16 cellular contexts compared by ENCODE assay signal in the genomic region with DNA sequence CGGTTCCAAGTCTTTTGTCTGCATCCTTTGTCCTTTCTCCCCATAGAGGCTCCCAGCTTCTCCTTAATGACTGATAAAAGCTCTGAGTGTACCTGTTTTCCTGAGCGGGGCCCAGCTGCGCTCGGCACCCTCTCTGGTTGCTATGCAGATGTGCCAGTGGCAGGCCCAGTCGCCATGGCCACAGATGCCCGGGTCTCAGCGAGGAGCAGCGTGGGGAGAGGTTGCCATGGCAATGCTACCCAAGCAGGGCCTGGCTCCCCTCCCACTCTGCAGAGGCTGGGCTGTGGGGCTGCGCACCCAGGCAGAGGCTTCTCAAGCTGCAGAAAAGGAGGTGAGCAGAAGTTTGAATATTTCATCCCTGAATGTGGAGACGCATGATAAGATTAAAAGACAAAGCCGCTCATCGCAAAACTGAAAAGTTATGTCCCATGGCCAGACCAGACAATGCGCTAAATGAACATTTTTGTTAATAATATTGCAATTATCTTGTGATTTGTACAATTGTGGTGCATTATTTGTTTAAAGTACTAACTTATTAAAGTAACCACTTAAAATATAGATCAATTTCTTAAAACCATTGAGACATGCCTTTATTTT.
DNase-seq lines count a peak whose midpoint lies in the region; ATAC-seq, FAIRE-seq and TF ChIP-seq lines count a peak whose summit lies in the region.
"Had no signal": no experiment of that assay in that cellular context is flagged by ENCODE, and none has a peak within 500 bp of the region (broad histone marks: within the 10 kb centered on the region; RNA-seq: fewer than 3 reads in every experiment).

No MANE protein-coding gene starts in this region.

- DNase-seq in DMS79 (lab: John Stamatoyannopoulos, UW): peak; percentile 92
- DNase-seq in NCI-H146 (lab: John Stamatoyannopoulos, UW): peak; percentile 78
- DNase-seq in NCI-H69 (lab: John Stamatoyannopoulos, UW): peak; percentile 90
- peak; percentile 45 for DNase-seq in iPS-NIHi11 (ENCODE audit: low spot score)
- no peak for DNase-seq in natural killer cell
- DNase-seq in nephron progenitor cell: no peak
- no peak for DNase-seq in SW 1271 (lab: John Stamatoyannopoulos, UW)
- DNase-seq in GM12891 (ENCODE audit: insufficient read length, low spot score): no peak
- DNase-seq: activated naive CD4-positive, alpha-beta T cell; aorta; foreskin fibroblast; MG63; psoas muscle had no signal

- FAIRE-seq in GM12891 (lab: Jason Lieb, UNC): no peak
- FAIRE-seq: colon had no signal

- no peaks in the 10 kb centered on the region for H3K4me1 Mint-ChIP-seq in natural killer cell
- H3K4me1 Mint-ChIP-seq in nephron progenitor cell: peaks cover 8% of the 10 kb centered on the region
- H3K4me1 Mint-ChIP-seq: stimulated activated memory B cell treated with anti-CD40 and anti-IgM and Interleukin-4, amounts not matched to agents 10 μg/mL and 1 μg/mL and 100 μg/mL, for 72 hours had no signal

- H3K27ac Mint-ChIP-seq in natural killer cell (no peak overlapping the region), nephron progenitor cell (no peak overlapping the region)
- H3K27ac Mint-ChIP-seq: stimulated activated memory B cell treated with anti-CD40 and anti-IgM and Interleukin-4, amounts not matched to agents 10 μg/mL and 1 μg/mL and 100 μg/mL, for 72 hours; T-helper 2 cell treated with Interferon-gamma antibody and Interleukin-4, amounts not matched to agents 5 μg/mL and 100 μg/mL, for 36 hours had no signal

- H3K27me3 Mint-ChIP-seq in natural killer cell (ENCODE audit: low read depth in 2 of 2): peaks cover 23 to 45% of the 10 kb centered on the region in 2 donors
- peaks cover 34% of the 10 kb centered on the region for H3K27me3 Mint-ChIP-seq in nephron progenitor cell (ENCODE audit: low read depth, poor library complexity)

- no peaks in the 10 kb centered on the region for H3K36me3 Mint-ChIP-seq in natural killer cell
- H3K36me3 Mint-ChIP-seq in nephron progenitor cell (ENCODE audit: low read depth): no peaks in the 10 kb centered on the region
- H3K36me3 Mint-ChIP-seq: stimulated activated memory B cell treated with anti-CD40 and anti-IgM and Interleukin-4, amounts not matched to agents 10 μg/mL and 1 μg/mL and 100 μg/mL, for 72 hours had no signal

- H3K9me3 Mint-ChIP-seq in natural killer cell: no peaks in the 10 kb centered on the region
- H3K9me3 Mint-ChIP-seq in nephron progenitor cell: peaks cover 24% of the 10 kb centered on the region

- no peak for ATAC-seq in natural killer cell
- ATAC-seq: psoas muscle; stimulated activated memory B cell treated with anti-CD40 and anti-IgM and Interleukin-4, amounts not matched to agents 10 μg/mL and 1 μg/mL and 100 μg/mL, for 72 hours had no signal

- no peak overlapping the region for H3K4me3 Mint-ChIP-seq in natural killer cell
- H3K4me3 Mint-ChIP-seq in nephron progenitor cell: no peak overlapping the region
- H3K4me3 Mint-ChIP-seq: stimulated activated memory B cell treated with anti-CD40 and anti-IgM and Interleukin-4, amounts not matched to agents 10 μg/mL and 1 μg/mL and 100 μg/mL, for 72 hours; T-helper 2 cell treated with Interferon-gamma antibody and Interleukin-4, amounts not matched to agents 5 μg/mL and 100 μg/mL, for 36 hours had no signal

- TF ChIP-seq POLR2A in GM12891 (IDR thresholded peaks at IDR 0.05; ENCODE audit: low read depth, low read length): no peak

- intact Hi-C loops in natural killer cell (cut with micrococcal nuclease): no loop called here

- TF ChIP-seq CTCF in natural killer cell (IDR thresholded peaks at IDR 0.05) (no peak), nephron progenitor cell (IDR thresholded peaks at IDR 0.05) (no peak)

TF ChIP-seq in GM12891, 5 proteins besides CTCF, POLR2A, EP300 and RAD21:
- TF ChIP-seq PAX5 (IDR thresholded peaks at IDR 0.05; ENCODE audit: insufficient read depth, low read length, severe bottlenecking) (no peak), SPI1 (IDR thresholded peaks at IDR 0.05; ENCODE audit: low read depth, low read length) (no peak), POU2F2 (IDR thresholded peaks at IDR 0.05; ENCODE audit: low read depth, low read length) (no peak), POLR2AphosphoS5 (IDR thresholded peaks at IDR 0.05; ENCODE audit: low read depth, low read length) (no peak), TAF1 (IDR thresholded peaks at IDR 0.05; ENCODE audit: low read depth, low read length) (no peak)
TF ChIP-seq in GM12891: peak in this region for 0.

Comparison
In these comparisons a context has a peak if more than half of its experiments do, and no peak if none do; other contexts are left out.
1. DNase-seq: peak in DMS79 (single experiment), NCI-H146 (single experiment), NCI-H69 (single experiment) and iPS-NIHi11 (single experiment); none in natural killer cell (single experiment), nephron progenitor cell (single experiment), SW 1271 (0 of 2) and GM12891 (single experiment).